10 cellular contexts compared by ENCODE assay signal in the genomic region with DNA sequence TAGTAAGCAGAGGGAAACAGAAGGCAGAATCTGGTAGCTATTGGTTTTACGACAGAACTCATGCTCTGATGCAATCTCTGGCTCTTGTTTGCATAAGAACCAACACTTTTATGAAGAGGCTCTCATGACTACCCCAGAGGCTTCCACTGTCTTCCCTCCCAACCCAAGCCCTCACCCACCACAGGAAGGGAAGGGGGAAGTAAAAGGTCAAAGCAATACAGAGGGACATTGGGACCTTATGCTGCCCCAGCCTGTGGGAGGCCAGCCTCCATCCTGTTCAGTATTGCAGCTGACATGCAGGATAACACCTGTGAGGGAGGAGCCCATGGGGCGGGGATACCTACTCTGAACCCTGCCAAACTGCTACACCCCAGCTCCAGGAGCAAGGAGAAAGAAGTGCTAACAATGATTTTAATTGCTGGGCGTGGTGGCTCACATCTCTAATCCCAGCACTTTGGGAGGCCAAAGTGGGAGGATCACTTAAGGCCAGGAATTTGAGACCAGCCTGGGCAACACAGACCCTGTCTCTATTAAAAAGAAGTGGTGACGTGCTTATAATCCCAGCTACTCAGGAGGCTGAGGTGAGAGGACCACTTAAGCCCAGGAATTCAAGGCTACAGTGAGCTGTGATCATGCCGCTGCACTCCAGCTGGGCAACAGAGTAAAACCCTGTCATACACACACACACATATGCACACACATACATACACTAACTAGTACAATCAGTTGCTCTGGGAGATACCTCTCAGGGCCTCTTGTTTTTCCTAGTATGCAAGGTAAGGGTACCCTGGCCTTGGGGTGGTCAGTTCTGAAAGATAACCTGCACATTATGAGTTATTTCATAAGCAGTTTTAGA. TPM values are rescaled to one million over a fixed set of nuclear protein-coding genes. Genes with fewer than 3 reads are reported as not detected.
DNase-seq lines count a peak whose midpoint lies in the region; ATAC-seq and TF ChIP-seq lines count a peak whose summit lies in the region.
"Had no signal": no experiment of that assay in that cellular context is flagged by ENCODE, and none has a peak within 500 bp of the region (broad histone marks: within the 10 kb centered on the region; RNA-seq: fewer than 3 reads in every experiment).

No MANE protein-coding gene starts in this region.

- H3K9ac ChIP-seq in SK-N-MC (ENCODE audit: insufficient read length): no peak overlapping the region

- H3K36me3 Mint-ChIP-seq in endothelial cell (ENCODE audit: low read depth, unreplicated experiment): peaks cover 5% of the 10 kb centered on the region

- H3K36me3 ChIP-seq in SK-N-MC (ENCODE audit: insufficient read depth, low read length): no peaks in the 10 kb centered on the region

- no peaks in the 10 kb centered on the region for H3K9me3 ChIP-seq in SK-N-MC (ENCODE audit: low read depth, low read length)
- H3K9me3 ChIP-seq: esophagus muscularis mucosa had no signal

- peak overlapping the region; percentile 3; the same call in 1 of the 2 replicates for H3K27ac ChIP-seq in SK-N-MC
- H3K27ac ChIP-seq: esophagus muscularis mucosa had no signal

- intact Hi-C loops in left colon (cut with DNase I, micrococcal nuclease): no loop called here

- peaks cover 1% of the 10 kb centered on the region for H3K27me3 Mint-ChIP-seq in endothelial cell (ENCODE audit: unreplicated experiment)

- peak overlapping the region; percentile 25; the same call in 1 of the 2 replicates for H3K4me3 ChIP-seq in SK-N-MC
- H3K4me3 ChIP-seq: esophagus muscularis mucosa had no signal

- no peak for TF ChIP-seq CTCF in endothelial cell (IDR thresholded peaks at IDR 0.05; ENCODE audit: unreplicated experiment)

- no peak overlapping the region for H3K4me3 Mint-ChIP-seq in endothelial cell (ENCODE audit: unreplicated experiment)

- no peaks in the 10 kb centered on the region for H3K9me3 Mint-ChIP-seq in endothelial cell (ENCODE audit: unreplicated experiment)

- H3K4me1 Mint-ChIP-seq in endothelial cell (ENCODE audit: unreplicated experiment): peaks cover 3% of the 10 kb centered on the region

- peak; percentile 89 for DNase-seq in DMS153 (lab: John Stamatoyannopoulos, UW)
- peak; percentile 64 for DNase-seq in HT-29 (ENCODE audit: low spot score)
- DNase-seq in SK-N-MC (ENCODE audit: low read depth, low spot score): no peak
- peak; percentile 65 to 69 for DNase-seq in left colon
- DNase-seq in endothelial cell (ENCODE audit: low spot score): no peak
- DNase-seq in H4 (ENCODE audit: low spot score): no peak
- DNase-seq: activated CD4-positive, alpha-beta T cell treated with anti-CD3 and anti-CD28 coated beads for 48 hours had no signal

- no peak overlapping the region for H3K27ac Mint-ChIP-seq in endothelial cell (ENCODE audit: unreplicated experiment)

- peak; percentile 85 for ATAC-seq in left colon
- no peak for ATAC-seq in HG03097 (IDR thresholded peaks at IDR 0.05; ENCODE audit: low FRiP score, unreplicated experiment)
- no peak for ATAC-seq in HG02852 (IDR thresholded peaks at IDR 0.05; ENCODE audit: unreplicated experiment)

RNA-seq across cellular contexts. Expression of gene MR1, which starts 9.5 kb away (rescaled TPM):
- 0.74 and 1.5 TPM in 2 replicates for total RNA-seq in HT-29 (2014; rRNA removed; shearing (Covaris generic))
- total RNA-seq in left colon (1 to 10 TPM; 5.3 to 7.5 TPM), endothelial cell (ENCODE audit: unreplicated experiment) (0.67 TPM)
- 11.8 and 11.9 TPM in 2 replicates for total RNA-seq in H4 (2014; rRNA removed; shearing (Covaris generic))

RNA-seq across cellular contexts. Expression of gene STX6, which starts 20.6 kb away (rescaled TPM):
- 11.2 and 11.5 TPM in 2 replicates for total RNA-seq in HT-29 (2014; rRNA removed; shearing (Covaris generic))
- total RNA-seq in left colon (10 to 100 TPM; 16.8 to 18.2 TPM), endothelial cell (ENCODE audit: unreplicated experiment) (60.2 TPM)
- total RNA-seq in H4 (2014; rRNA removed; shearing (Covaris generic)): 15.2 and 17.7 TPM in 2 replicates

RNA-seq across cellular contexts. Expression of gene IER5, which starts 45.2 kb away (rescaled TPM):
- total RNA-seq in HT-29 (2014; rRNA removed; shearing (Covaris generic)): 53.3 and 53.7 TPM in 2 replicates
- total RNA-seq in left colon (10 to 100 TPM; 13.8 to 19.8 TPM), endothelial cell (ENCODE audit: unreplicated experiment) (18.0 TPM)
- 4.7 and 6.0 TPM in 2 replicates for total RNA-seq in H4 (2014; rRNA removed; shearing (Covaris generic))

Comparison
In these comparisons a context has a peak if more than half of its experiments do, and no peak if none do; other contexts are left out.
1. DNase-seq: peak in DMS153 (single experiment), HT-29 (single experiment) and left colon (2 of 2); none in SK-N-MC (single experiment), endothelial cell (single experiment) and H4 (single experiment).